Comparison of ENCODE assay signal across 9 cellular contexts in genomic region chr17:81200695-81201580, GRCh38. TPM values are rescaled to one million over a fixed set of nuclear protein-coding genes. Genes with fewer than 3 reads are reported as not detected.
DNase-seq lines count a peak whose midpoint lies in the region; FAIRE-seq and TF ChIP-seq lines count a peak whose summit lies in the region.
"Had no signal": no experiment of that assay in that cellular context is flagged by ENCODE, and none has a peak within 500 bp of the region (broad histone marks: within the 10 kb centered on the region; RNA-seq: fewer than 3 reads in every experiment).

No MANE protein-coding gene starts in this region.

- H3K9ac ChIP-seq in astrocyte (ENCODE audit: low read length) = no peak overlapping the region

- H3K27ac Mint-ChIP-seq in astrocyte (ENCODE audit: unreplicated experiment) = no peak overlapping the region

- H3K27ac ChIP-seq in astrocyte (ENCODE audit: low read depth, low read length) = no peak overlapping the region

- H3K27me3 ChIP-seq in BE2C (no peaks in the 10 kb centered on the region), astrocyte (ENCODE audit: insufficient read depth, low read length) (no peaks in the 10 kb centered on the region)

- H2AFZ ChIP-seq in astrocyte (ENCODE audit: low read depth, low read length) = no peak overlapping the region

- H3K36me3 Mint-ChIP-seq in astrocyte (ENCODE audit: low read depth, unreplicated experiment) = peaks cover 2% of the 10 kb centered on the region

- no peak overlapping the region for H3K4me3 ChIP-seq in BE2C (ENCODE audit: low read depth, low read length)
- H3K4me3 ChIP-seq in astrocyte (ENCODE audit: insufficient read depth, low read depth, low read length) = no peak overlapping the region

- peak; percentile 82 for TF ChIP-seq CTCF in BE2C (IDR thresholded peaks at IDR 0.05; ENCODE audit: low read depth, low read length)
- TF ChIP-seq CTCF in GM12873 (IDR thresholded peaks at IDR 0.05; ENCODE audit: insufficient read depth, low read depth, low read length, missing control alignments) = peak; percentile 59
- TF ChIP-seq CTCF in astrocyte (IDR thresholded peaks at IDR 0.05; ENCODE audit: insufficient read depth, low read depth, low read length) = peak; percentile 62

- no peak for FAIRE-seq in astrocyte (lab: Jason Lieb, UNC)

- H4K20me1 ChIP-seq in astrocyte (ENCODE audit: insufficient read depth, low read length) = no peaks in the 10 kb centered on the region

- H3K9me3 Mint-ChIP-seq in astrocyte (ENCODE audit: unreplicated experiment) = no peaks in the 10 kb centered on the region

- DNase-seq in BE2C (peak; percentile 87), NCI-H524 treated with DMSO at 0.1 percent for 48 hours (lab: John Stamatoyannopoulos, UW) (peak; percentile 27), astrocyte (ENCODE audit: low read depth) (peak; percentile 40), hippocampal formation (lab: John Stamatoyannopoulos, UW) (peak; percentile 33 to 63), smooth muscle cell of the brain vasculature (ENCODE audit: low read depth, low spot score) (peak; percentile 39), T1000 (lab: John Stamatoyannopoulos, UW) (no peak)
- DNase-seq in activated effector memory CD4-positive, alpha-beta T cell treated with Interleukin-2 at 50 U/mL for 16 hours = no peak

- no peak overlapping the region for H3K4me3 Mint-ChIP-seq in astrocyte (ENCODE audit: unreplicated experiment)

- no peak overlapping the region for H3K4me2 ChIP-seq in astrocyte (ENCODE audit: low read length)

- H3K9me3 ChIP-seq in BE2C = no peaks in the 10 kb centered on the region
- no peaks in the 10 kb centered on the region for H3K9me3 ChIP-seq in astrocyte (ENCODE audit: insufficient read depth, low read depth, low read length)

- peaks cover 2% of the 10 kb centered on the region for H3K27me3 Mint-ChIP-seq in astrocyte (ENCODE audit: low read depth, unreplicated experiment)

- no peaks in the 10 kb centered on the region for H3K79me2 ChIP-seq in astrocyte (ENCODE audit: insufficient read depth, low read length)

- H3K4me1 Mint-ChIP-seq in astrocyte (ENCODE audit: low read depth, unreplicated experiment) = no peaks in the 10 kb centered on the region

- H3K4me1 ChIP-seq in BE2C (peaks cover 10% of the 10 kb centered on the region), astrocyte (ENCODE audit: insufficient read depth, low read length) (no peaks in the 10 kb centered on the region)

- H3K36me3 ChIP-seq in BE2C (peaks cover 6% of the 10 kb centered on the region), astrocyte (ENCODE audit: insufficient read depth, low read length) (no peaks in the 10 kb centered on the region)

RNA-seq across cellular contexts. Expression of gene CEP131, which starts 21.8 kb away (rescaled TPM):
- polyA plus RNA-seq in BE2C (2012; ENCODE audit: insufficient read depth, insufficient read length, low read depth) = 25.5 TPM
- total RNA-seq in astrocyte = 5.8 and 5.9 TPM in 2 replicates

RNA-seq across cellular contexts. Expression of gene AATK, which starts 34.9 kb away (rescaled TPM):
- 7.5 TPM for polyA plus RNA-seq in BE2C (2012; ENCODE audit: insufficient read depth, insufficient read length, low read depth)
- 0.41 and 0.54 TPM in 2 replicates for total RNA-seq in astrocyte

RNA-seq across cellular contexts. Expression of gene PVALEF, which starts 35.6 kb away (rescaled TPM):
- not detected for polyA plus RNA-seq in BE2C (2012; ENCODE audit: insufficient read depth, insufficient read length, low read depth)
- total RNA-seq in astrocyte = not detected in 2 replicates
- total RNA-seq: T-helper 1 cell treated with Interleukin-12 subunit alpha and Interleukin-12 subunit beta and Interleukin-4 antibody, amounts not matched to agents 30 ng/mL and 1 ng/mL, for 36 hours had no signal

RNA-seq across cellular contexts. Expression of gene TEPSIN, which starts 37.9 kb away (rescaled TPM):
- polyA plus RNA-seq in BE2C (2012; ENCODE audit: insufficient read depth, insufficient read length, low read depth) = 43.8 TPM
- 26.4 and 28.7 TPM in 2 replicates for total RNA-seq in astrocyte

RNA-seq across cellular contexts. Expression of gene NDUFAF8, which starts 38.2 kb away (rescaled TPM):
- 287 TPM for polyA plus RNA-seq in BE2C (2012; ENCODE audit: insufficient read depth, insufficient read length, low read depth)
- 52.6 and 67.2 TPM in 2 replicates for total RNA-seq in astrocyte

Comparison
In these comparisons a context has a peak if more than half of its experiments do, and no peak if none do; other contexts are left out.
1. DNase-seq: peak in BE2C (single experiment), NCI-H524 treated with DMSO at 0.1 percent for 48 hours (single experiment), astrocyte (single experiment), hippocampal formation (2 of 2) and smooth muscle cell of the brain vasculature (single experiment); none in activated effector memory CD4-positive, alpha-beta T cell treated with Interleukin-2 at 50 U/mL for 16 hours (single experiment) and T1000 (single experiment).
2. Peak in every context shown above with its lines, with median percentiles within 50 percentile points of each other: CTCF ChIP-seq.